ENCODE assay signal across 23 cellular contexts in genomic region chr10:110107887-110108286, GRCh38.
"Had no signal": no experiment of that assay in that cellular context is flagged by ENCODE, and none has a peak within 500 bp of the region (broad histone marks: within the 10 kb centered on the region; RNA-seq: fewer than 3 reads in every experiment).

No MANE protein-coding gene starts in this region.

- H3K4me3 Mint-ChIP-seq: activated CD4-positive, alpha-beta T cell treated with anti-CD3 and anti-CD28 coated beads, Interleukin-2, amount 10 ng/mL, durations not matched to agents 24 days and 14 days; activated CD8-positive, alpha-beta T cell treated with anti-CD3 and anti-CD28 coated beads, Interleukin-2, amount 10 ng/mL, durations not matched to agents 7 days and 5 days; activated naive CD8-positive, alpha-beta T cell treated with anti-CD3 and anti-CD28 coated beads, Interleukin-2, amount 50 U/mL, for 24 hours; naive B cell; type B pancreatic cell had no signal

- DNase-seq: activated CD4-positive, alpha-beta T cell treated with anti-CD3 and anti-CD28 coated beads, Interleukin-2, amount 10 ng/mL, durations not matched to agents 24 days and 14 days; activated CD8-positive, alpha-beta T cell treated with anti-CD3 and anti-CD28 coated beads, Interleukin-2, amount 10 ng/mL, durations not matched to agents 7 days and 5 days; activated naive CD4-positive, alpha-beta T cell treated with Interleukin-2 at 50 U/mL for 16 hours; activated naive CD8-positive, alpha-beta T cell treated with anti-CD3 and anti-CD28 coated beads, Interleukin-2, amount 50 U/mL, for 24 hours; anterior cingulate cortex; body of pancreas; heart left ventricle; kidney; lower lobe of right lung; naive B cell; retina; sigmoid colon; stimulated activated CD4-positive, alpha-beta T cell treated with anti-CD3 and anti-CD28 coated beads, Interleukin-15, amount 100 ng/mL, for 24 hours; stimulated activated CD4-positive, alpha-beta T cell treated with anti-CD3 and anti-CD28 coated beads, Interleukin-4, amount 100 ng/mL, for 1 hour; stimulated activated naive CD4-positive, alpha-beta T cell treated with Interleukin-2 at 50 U/mL for 16 hours; T-helper 2 cell had no signal

- H3K9me3 Mint-ChIP-seq: activated T-helper 2 cell treated with anti-CD3 and anti-CD28 coated beads, Interferon-gamma antibody, Interleukin-2, Interleukin-4, amounts not matched to agents 10 μg/mL and 5 μg/mL and 100 μg/mL, durations not matched to agents 14 hours and 24 hours and 36 hours; naive B cell; type B pancreatic cell had no signal

- H3K27ac Mint-ChIP-seq: activated CD4-positive, alpha-beta T cell treated with anti-CD3 and anti-CD28 coated beads, Interleukin-2, amount 10 ng/mL, durations not matched to agents 24 days and 14 days; activated CD8-positive, alpha-beta T cell treated with anti-CD3 and anti-CD28 coated beads, Interleukin-2, amount 10 ng/mL, durations not matched to agents 7 days and 5 days; activated naive CD8-positive, alpha-beta T cell treated with anti-CD3 and anti-CD28 coated beads, Interleukin-2, amount 50 U/mL, for 24 hours; activated T-helper 2 cell treated with anti-CD3 and anti-CD28 coated beads, Interferon-gamma antibody, Interleukin-2, Interleukin-4, amounts not matched to agents 10 μg/mL and 5 μg/mL and 100 μg/mL, durations not matched to agents 14 hours and 24 hours and 36 hours; progenitor cell of endocrine pancreas; type B pancreatic cell had no signal

- H3K4me3 ChIP-seq: body of pancreas, cardiac muscle cell, heart left ventricle, lower lobe of right lung, sigmoid colon, smooth muscle cell, thoracic aorta, vagina had no signal

- H3K27me3 Mint-ChIP-seq: activated CD4-positive, alpha-beta T cell treated with anti-CD3 and anti-CD28 coated beads, Interleukin-2, amount 10 ng/mL, durations not matched to agents 24 days and 14 days; activated naive CD8-positive, alpha-beta T cell treated with anti-CD3 and anti-CD28 coated beads, Interleukin-2, amount 50 U/mL, for 24 hours; naive B cell; progenitor cell of endocrine pancreas; type B pancreatic cell had no signal
